In the genomic region with DNA sequence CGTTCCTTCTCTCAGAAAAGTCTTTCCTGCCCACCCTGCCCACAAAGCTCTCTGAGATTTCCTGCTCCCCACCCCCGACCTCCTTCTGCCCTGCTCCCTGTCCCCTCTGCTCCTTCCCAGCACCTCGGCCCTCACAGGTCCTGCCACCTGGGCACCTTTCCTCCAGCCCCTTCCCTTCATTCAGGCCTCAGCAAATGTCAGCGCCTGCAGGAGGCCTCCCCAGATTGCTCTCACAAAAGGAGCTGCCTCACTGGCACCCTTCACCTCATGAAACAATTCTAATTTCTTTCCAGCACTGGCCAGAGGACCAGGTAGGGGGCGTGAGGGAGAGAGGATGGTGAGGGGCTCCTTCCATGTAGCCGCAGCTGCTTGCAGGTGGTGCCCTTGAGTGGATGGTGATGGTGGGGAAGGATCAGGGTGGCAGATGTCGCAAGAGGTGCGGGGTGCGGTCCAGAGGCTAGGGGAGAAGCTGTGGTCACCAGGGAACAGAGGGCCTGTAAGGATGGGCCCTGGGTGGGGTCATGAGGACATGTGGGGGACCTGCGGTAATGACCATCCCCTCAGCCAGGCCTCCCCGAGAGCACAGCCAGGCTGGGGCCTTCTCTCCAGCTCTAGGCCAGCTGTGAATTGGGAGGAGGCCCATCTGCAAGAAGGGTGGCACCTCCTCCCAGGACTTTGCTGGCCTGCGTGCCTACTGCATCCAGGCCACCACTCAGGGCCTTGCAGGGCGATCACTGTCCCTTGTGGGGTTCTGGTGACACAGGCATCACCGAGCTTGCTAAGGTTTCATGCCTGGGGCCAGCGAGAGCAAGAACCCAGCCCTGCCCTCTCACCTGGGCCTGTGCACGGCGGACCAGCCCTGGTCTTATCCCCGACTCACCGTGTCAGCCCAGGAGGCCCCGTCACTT, we compare ENCODE assay signal across 16 cellular contexts. TPM values are rescaled to one million over a fixed set of nuclear protein-coding genes. Genes with fewer than 3 reads are reported as not detected.
DNase-seq lines count a peak whose midpoint lies in the region; ATAC-seq and TF ChIP-seq lines count a peak whose summit lies in the region.
"Had no signal": no experiment of that assay in that cellular context is flagged by ENCODE, and none has a peak within 500 bp of the region (broad histone marks: within the 10 kb centered on the region; RNA-seq: fewer than 3 reads in every experiment).

No MANE protein-coding gene starts in this region.

- H3K27ac ChIP-seq in coronary artery (no peak overlapping the region), gastrocnemius medialis (no peak overlapping the region)
- H3K27ac ChIP-seq: esophagus squamous epithelium, neutrophil, tibial artery had no signal

- H4K20me1 ChIP-seq in Loucy (ENCODE audit: insufficient read depth, low read length, poor library complexity, severe bottlenecking) = no peaks in the 10 kb centered on the region

- in situ Hi-C loops in gastrocnemius medialis (cut with MboI; ENCODE audit: low sequenced_read_pairs in 4 of 4) = no loop called here

- no peaks in the 10 kb centered on the region for H3F3A ChIP-seq in Loucy (ENCODE audit: low read depth)

- H3K27me3 ChIP-seq in Loucy (ENCODE audit: insufficient read depth, low read length, poor library complexity, severe bottlenecking) = no peaks in the 10 kb centered on the region
- no peaks in the 10 kb centered on the region for H3K27me3 ChIP-seq in gastrocnemius medialis
- H3K27me3 ChIP-seq: esophagus squamous epithelium, tibial artery had no signal

- peak; percentile 65 for DNase-seq in activated CD8-positive, alpha-beta memory T cell treated with anti-CD3 and anti-CD28 coated beads for 24 hours
- DNase-seq in activated CD8-positive, alpha-beta memory T cell treated with anti-CD3 and anti-CD28 coated beads, Interleukin-2, amount 50 U/mL, for 4 hours = no peak
- peak; percentile 71 for DNase-seq in coronary artery (ENCODE audit: low spot score)
- DNase-seq in stimulated activated CD8-positive, alpha-beta memory T cell treated with anti-CD3 and anti-CD28 coated beads, Interleukin-4, amount 100 ng/mL, for 48 hours = peak; percentile 23
- DNase-seq in SW 1271 (lab: John Stamatoyannopoulos, UW) = no peak
- no peak for DNase-seq in gastrocnemius medialis
- DNase-seq: ACHN, cortex of kidney, DMS 273 treated with DMSO at 0.1 percent for 48 hours, esophagus squamous epithelium, hypothalamus had no signal

- TF ChIP-seq CTCF in Loucy (conservative IDR thresholded peaks at IDR 0.05; ENCODE audit: low read length) (no peak), coronary artery (IDR thresholded peaks at IDR 0.05) (no peak), gastrocnemius medialis (IDR thresholded peaks at IDR 0.05 in 4 of 5, conservative IDR thresholded peaks at IDR 0.05 in 1 of 5) (no peak)

- H3K4me3 ChIP-seq in Loucy (ENCODE audit: low read length, poor library complexity, severe bottlenecking) (no peak overlapping the region), coronary artery (no peak overlapping the region), gastrocnemius medialis (no peak overlapping the region)
- H3K4me3 ChIP-seq: esophagus squamous epithelium, smooth muscle cell, tibial artery had no signal

- no peaks in the 10 kb centered on the region for H3K9me2 ChIP-seq in Loucy (replicated peaks; ENCODE audit: low read depth, low read length)

- no peak for TF ChIP-seq POLR2A in gastrocnemius medialis (IDR thresholded peaks at IDR 0.05)

- no peaks in the 10 kb centered on the region for H3K36me3 ChIP-seq in Loucy (ENCODE audit: insufficient read depth, low read length)
- no peaks in the 10 kb centered on the region for H3K36me3 ChIP-seq in gastrocnemius medialis
- H3K36me3 ChIP-seq: neutrophil had no signal

- ATAC-seq in HG02759 (IDR thresholded peaks at IDR 0.05; ENCODE audit: unreplicated experiment) = no peak
- ATAC-seq in gastrocnemius medialis = no peak

- peak overlapping the region; percentile 49 for H3K9ac ChIP-seq in Loucy (ENCODE audit: low read depth, low read length, poor library complexity, severe bottlenecking)

- H3K79me2 ChIP-seq in Loucy (ENCODE audit: insufficient read depth, low read length) = no peaks in the 10 kb centered on the region

- peak overlapping the region; percentile 5 for H3K4me2 ChIP-seq in Loucy (ENCODE audit: low read depth, low read length, poor library complexity, severe bottlenecking)
- H3K4me2 ChIP-seq: smooth muscle cell had no signal

- no peaks in the 10 kb centered on the region for H3K9me3 ChIP-seq in Loucy (ENCODE audit: insufficient read depth, low read depth, low read length)
- H3K9me3 ChIP-seq in gastrocnemius medialis = no peaks in the 10 kb centered on the region
- H3K9me3 ChIP-seq: esophagus squamous epithelium, neutrophil, tibial artery had no signal

- H2AFZ ChIP-seq in Loucy (ENCODE audit: low read length) = no peak overlapping the region

- intact Hi-C loops in gastrocnemius medialis (cut with DNase I; ENCODE audit: low total_unique reads) = no loop called here

- H3K4me1 ChIP-seq in Loucy (ENCODE audit: insufficient read depth, low read length, poor library complexity, severe bottlenecking) (peaks cover 45% of the 10 kb centered on the region), gastrocnemius medialis (no peaks in the 10 kb centered on the region)
- H3K4me1 ChIP-seq: tibial artery had no signal

RNA-seq across cellular contexts. Expression of a gene that starts 33.9 kb away (rescaled TPM):
- total RNA-seq in gastrocnemius medialis = 10 to 100 TPM; 20.4 to 29.4 (median 27.7) TPM

RNA-seq across cellular contexts. Expression of a gene that starts 53.9 kb away (rescaled TPM):
- 10 to 100 TPM in 2 of 4 donors, 1 to 10 TPM in 2; 4.8 to 12.1 (median 9.5) TPM for total RNA-seq in gastrocnemius medialis

RNA-seq across cellular contexts. Expression of a gene that starts 53.9 kb away (rescaled TPM):
- 1 to 10 TPM in 1 of 4 donors, under 1 TPM in 2, not detected in 1; 0.71 to 2.0 (median 0.86) TPM for total RNA-seq in gastrocnemius medialis

Comparison
In these comparisons a context has a peak if more than half of its experiments do, and no peak if none do; other contexts are left out.
1. DNase-seq: peak in activated CD8-positive, alpha-beta memory T cell treated with anti-CD3 and anti-CD28 coated beads for 24 hours (single experiment), coronary artery (single experiment) and stimulated activated CD8-positive, alpha-beta memory T cell treated with anti-CD3 and anti-CD28 coated beads, Interleukin-4, amount 100 ng/mL, for 48 hours (single experiment); none in activated CD8-positive, alpha-beta memory T cell treated with anti-CD3 and anti-CD28 coated beads, Interleukin-2, amount 50 U/mL, for 4 hours (single experiment), SW 1271 (0 of 2) and gastrocnemius medialis (0 of 2).